ENCODE assay signal across 8 cellular contexts in genomic region chr5:10695055-10695649, GRCh38.
DNase-seq lines count a peak whose midpoint lies in the region; ATAC-seq, FAIRE-seq and TF ChIP-seq lines count a peak whose summit lies in the region.

No MANE protein-coding gene starts in this region.

- no peaks in the 10 kb centered on the region for H3K36me3 ChIP-seq in pancreas

- no peaks in the 10 kb centered on the region for H3K27me3 Mint-ChIP-seq in activated CD8-positive, alpha-beta memory T cell treated with anti-CD3 and anti-CD28 coated beads, Interleukin-2, amount 10 ng/mL, durations not matched to agents 7 days and 5 days

- peak overlapping the region in 2 of 4 donors; percentile 15 to 25 for H3K27ac ChIP-seq in pancreas

- TF ChIP-seq CTCF in WI38 (IDR thresholded peaks at IDR 0.05; ENCODE audit: low read depth, low read length) (peak; percentile 76), pancreas (IDR thresholded peaks at IDR 0.05) (peak; percentile 20 to 78 (median 70))

- H3K4me3 ChIP-seq in WI38 (ENCODE audit: low read depth, low read length) (no peak overlapping the region), pancreas (no peak overlapping the region)

- H3K4me1 ChIP-seq in pancreas, result peaks cover 3 to 22% (median 22%) of the 10 kb centered on the region in 3 donors

- no peaks in the 10 kb centered on the region for H3K27me3 ChIP-seq in pancreas

- no peaks in the 10 kb centered on the region for H3K36me3 Mint-ChIP-seq in activated naive CD4-positive, alpha-beta T cell treated with anti-CD3 and anti-CD28 coated beads, Interleukin-2, amount 50 U/mL, for 72 hours
- H3K36me3 Mint-ChIP-seq in activated CD8-positive, alpha-beta memory T cell treated with anti-CD3 and anti-CD28 coated beads, Interleukin-2, amount 10 ng/mL, durations not matched to agents 7 days and 5 days, result no peaks in the 10 kb centered on the region

- WGBS in pancreas, 2 donors, result 2 to 3% methylated on average over 14 of the region's 14 CpGs

- CTCF ChIA-PET in activated CD8-positive, alpha-beta memory T cell treated with anti-CD3 and anti-CD28 coated beads, Interleukin-2, amount 10 ng/mL, durations not matched to agents 7 days and 5 days (lab: Charles Lee), result interaction anchor here (1.2 kb wide), 1 partner anchor 60 kb away, joined by 3 read pairs; no protein-coding TSS in a partner anchor

- H3K27ac Mint-ChIP-seq in activated naive CD4-positive, alpha-beta T cell treated with anti-CD3 and anti-CD28 coated beads, Interleukin-2, amount 50 U/mL, for 72 hours, result no peak overlapping the region
- no peak overlapping the region for H3K27ac Mint-ChIP-seq in activated CD8-positive, alpha-beta memory T cell treated with anti-CD3 and anti-CD28 coated beads, Interleukin-2, amount 10 ng/mL, durations not matched to agents 7 days and 5 days

- no peak for FAIRE-seq in pancreas (lab: Jason Lieb, UNC)

- peak; percentile 60 to 71 for ATAC-seq in activated naive CD4-positive, alpha-beta T cell treated with anti-CD3 and anti-CD28 coated beads, Interleukin-2, amount 50 U/mL, for 72 hours
- ATAC-seq in HG02610 (IDR thresholded peaks at IDR 0.05; ENCODE audit: unreplicated experiment), result peak; percentile 41
- ATAC-seq in pancreas, result peak; percentile 86 to 97 (median 94)
- no peak for ATAC-seq in activated CD8-positive, alpha-beta memory T cell treated with anti-CD3 and anti-CD28 coated beads, Interleukin-2, amount 10 ng/mL, durations not matched to agents 7 days and 5 days

- H3K9me3 Mint-ChIP-seq in activated naive CD4-positive, alpha-beta T cell treated with anti-CD3 and anti-CD28 coated beads, Interleukin-2, amount 50 U/mL, for 72 hours, result no peaks in the 10 kb centered on the region
- H3K9me3 Mint-ChIP-seq in activated CD8-positive, alpha-beta memory T cell treated with anti-CD3 and anti-CD28 coated beads, Interleukin-2, amount 10 ng/mL, durations not matched to agents 7 days and 5 days (ENCODE audit: low read depth), result no peaks in the 10 kb centered on the region

- H3K4me1 Mint-ChIP-seq in activated CD8-positive, alpha-beta memory T cell treated with anti-CD3 and anti-CD28 coated beads, Interleukin-2, amount 10 ng/mL, durations not matched to agents 7 days and 5 days, result peaks cover 9% of the 10 kb centered on the region

- H3K4me3 Mint-ChIP-seq in activated CD8-positive, alpha-beta memory T cell treated with anti-CD3 and anti-CD28 coated beads, Interleukin-2, amount 10 ng/mL, durations not matched to agents 7 days and 5 days, result no peak overlapping the region

- H3K9me3 ChIP-seq in pancreas, result no peaks in the 10 kb centered on the region

- peak in 1 of 2 donors; percentile 27 for DNase-seq in activated naive CD4-positive, alpha-beta T cell treated with anti-CD3 and anti-CD28 coated beads, Interleukin-2, amount 50 U/mL, for 72 hours (ENCODE audit: low spot score in 2 of 2)
- DNase-seq in activated naive CD4-positive, alpha-beta T cell treated with Interleukin-2 at 50 U/mL for 16 hours, result no peak
- DNase-seq in NCI-H2029 treated with DMSO at 0.1 percent for 48 hours (lab: John Stamatoyannopoulos, UW) (peak; percentile 64), head of caudate nucleus (peak; percentile 64 to 92 (median 80)), pancreas (peak; percentile 76 to 91 (median 81))
- no peak for DNase-seq in activated CD8-positive, alpha-beta memory T cell treated with anti-CD3 and anti-CD28 coated beads, Interleukin-2, amount 10 ng/mL, durations not matched to agents 7 days and 5 days

- intact Hi-C loops in head of caudate nucleus (cut with DNase I), result loop anchor here (10.0 kb wide), 1 partner anchor 170 kb away; no protein-coding TSS in a partner anchor
- intact Hi-C loops in pancreas (cut with DNase I), result loop anchor here in 2 of 3 donors (10.0 kb wide), 1 partner anchor 160 kb away; no protein-coding TSS in a partner anchor

Comparison
In these comparisons a context has a peak if more than half of its experiments do, and no peak if none do; other contexts are left out.
1. DNase-seq: peak in NCI-H2029 treated with DMSO at 0.1 percent for 48 hours (single experiment), head of caudate nucleus (42 of 42) and pancreas (6 of 6); none in activated naive CD4-positive, alpha-beta T cell treated with Interleukin-2 at 50 U/mL for 16 hours (single experiment) and activated CD8-positive, alpha-beta memory T cell treated with anti-CD3 and anti-CD28 coated beads, Interleukin-2, amount 10 ng/mL, durations not matched to agents 7 days and 5 days (single experiment).